In genomic region chr3:110859340-110859739, GRCh38 we compare ENCODE assay signal across 11 cellular contexts.
"Had no signal": no experiment of that assay in that cellular context is flagged by ENCODE, and none has a peak within 500 bp of the region (broad histone marks: within the 10 kb centered on the region; RNA-seq: fewer than 3 reads in every experiment).

No MANE protein-coding gene starts in this region.

- H3K4me3 ChIP-seq: adrenal gland, lung, prostate gland, smooth muscle cell, suprapubic skin had no signal

- H3K27ac ChIP-seq: adrenal gland, prostate gland, suprapubic skin had no signal

- DNase-seq: activated CD4-positive, alpha-beta T cell treated with anti-CD3 and anti-CD28 coated beads, Interleukin-2, amount 50 U/mL, for 48 hours; activated naive CD4-positive, alpha-beta T cell treated with anti-CD3 and anti-CD28 coated beads, Interleukin-2, amount 50 U/mL, for 16 hours; adrenal gland; erythroblast; left colon; right cardiac atrium; trophoblast cell had no signal

- H3K4me1 ChIP-seq: adrenal gland, prostate gland, suprapubic skin had no signal

- H3K36me3 ChIP-seq: adrenal gland, prostate gland, suprapubic skin had no signal

- H3K27me3 ChIP-seq: adrenal gland, suprapubic skin had no signal

- H3K4me2 ChIP-seq: smooth muscle cell had no signal
